1 cellular context compared by ENCODE assay signal in genomic region chr17:14297161-14297851, GRCh38.
TF ChIP-seq lines count a peak whose summit lies in the region.

No MANE protein-coding gene starts in this region.

TF ChIP-seq in HepG2, 621 proteins besides CTCF, POLR2A, EP300 and RAD21 (continued from another document and continues in another):
- no peak for TF ChIP-seq FUBP1 (CRISPR knock-in tag; IDR thresholded peaks at IDR 0.05; ENCODE audit: borderline replicate concordance)
- TF ChIP-seq DDIT3 (CRISPR knock-in tag; IDR thresholded peaks at IDR 0.05) = no peak
- no peak for TF ChIP-seq PHF20 (CRISPR knock-in tag; IDR thresholded peaks at IDR 0.05)
- TF ChIP-seq MBD4 (IDR thresholded peaks at IDR 0.05; ENCODE audit: borderline replicate concordance, low read length) = no peak
- peak; percentile 94 to 98 for TF ChIP-seq HMGXB4 (CRISPR knock-in tag; IDR thresholded peaks at IDR 0.05; ENCODE audit: borderline replicate concordance in 1 of 2, low read depth in 1 of 2)
- no peak for TF ChIP-seq ZNF567 (CRISPR knock-in tag; IDR thresholded peaks at IDR 0.05; ENCODE audit: borderline replicate concordance)
- no peak for TF ChIP-seq ZNF644 (CRISPR knock-in tag; IDR thresholded peaks at IDR 0.05; ENCODE audit: low read depth)
- no peak for TF ChIP-seq STAT6 (CRISPR knock-in tag; IDR thresholded peaks at IDR 0.05; ENCODE audit: borderline replicate concordance)
- no peak for TF ChIP-seq CHD4 (IDR thresholded peaks at IDR 0.05; ENCODE audit: borderline replicate concordance, low read length)
- peak; percentile 92 for TF ChIP-seq ZMYM2 (CRISPR knock-in tag; IDR thresholded peaks at IDR 0.05)
- no peak for TF ChIP-seq HNRNPH1 (optimal IDR thresholded peaks at IDR 0.05; ENCODE audit: low read depth, low read length)
- TF ChIP-seq MLX (CRISPR knock-in tag; IDR thresholded peaks at IDR 0.05) = no peak
- peak; percentile 28 for TF ChIP-seq IKZF4 (CRISPR knock-in tag; IDR thresholded peaks at IDR 0.05; ENCODE audit: borderline replicate concordance, low read depth, not compliant biosample characterization)
- TF ChIP-seq USF2 (IDR thresholded peaks at IDR 0.05; ENCODE audit: low read depth, low read length) = no peak
- TF ChIP-seq USF2 (CRISPR knock-in tag; IDR thresholded peaks at IDR 0.05; ENCODE audit: borderline replicate concordance) = no peak
- peak; percentile 86; the same call in 1 of the 2 replicates for TF ChIP-seq ZNF564 (CRISPR knock-in tag; IDR thresholded peaks at IDR 0.05)
- peak; percentile 88; the same call in 1 of the 2 replicates for TF ChIP-seq ZNF580 (CRISPR knock-in tag; IDR thresholded peaks at IDR 0.05; ENCODE audit: borderline replicate concordance, low read depth)
- no peak for TF ChIP-seq ZNF737 (CRISPR knock-in tag; IDR thresholded peaks at IDR 0.05; ENCODE audit: borderline replicate concordance)
- peak; percentile 68; the same call in 1 of the 2 replicates for TF ChIP-seq TFAP4 (IDR thresholded peaks at IDR 0.05; ENCODE audit: borderline replicate concordance, low read depth)
- TF ChIP-seq HES4 (CRISPR knock-in tag; IDR thresholded peaks at IDR 0.05; ENCODE audit: borderline replicate concordance) = no peak
- TF ChIP-seq SKIL (CRISPR knock-in tag; IDR thresholded peaks at IDR 0.05; ENCODE audit: borderline replicate concordance) = peak; percentile 17; the same call in 1 of the 2 replicates
- peak; percentile 48; the same call in 1 of the 2 replicates for TF ChIP-seq YEATS4 (CRISPR knock-in tag; IDR thresholded peaks at IDR 0.05; ENCODE audit: borderline replicate concordance)
- no peak for TF ChIP-seq ZNF121 (CRISPR knock-in tag; IDR thresholded peaks at IDR 0.05)
- TF ChIP-seq TFE3 (CRISPR knock-in tag; IDR thresholded peaks at IDR 0.05) = no peak
- TF ChIP-seq ZNF33B (CRISPR knock-in tag; IDR thresholded peaks at IDR 0.05) = no peak; the same call in 1 of the 2 replicates
- 0 out of 2 replicates have a peak, but pooled peaks have one; percentile 34 for TF ChIP-seq BATF2 (CRISPR knock-in tag; IDR thresholded peaks at IDR 0.05)
- no peak for TF ChIP-seq CBX5 (CRISPR knock-in tag; IDR thresholded peaks at IDR 0.05; ENCODE audit: borderline replicate concordance)
- peak; percentile 58; the same call in 1 of the 2 replicates for TF ChIP-seq RXRA (CRISPR knock-in tag; IDR thresholded peaks at IDR 0.05)
- no peak for TF ChIP-seq FOXO1 (CRISPR knock-in tag; IDR thresholded peaks at IDR 0.05)
- no peak for TF ChIP-seq ZNF749 (CRISPR knock-in tag; IDR thresholded peaks at IDR 0.05; ENCODE audit: borderline replicate concordance)
- TF ChIP-seq GATAD1 (CRISPR knock-in tag; IDR thresholded peaks at IDR 0.05) = no peak
- no peak for TF ChIP-seq JUN (CRISPR knock-in tag; IDR thresholded peaks at IDR 0.05)
- TF ChIP-seq ZNF414 (CRISPR knock-in tag; IDR thresholded peaks at IDR 0.05) = peak; percentile 40; the same call in 1 of the 2 replicates
- peak; percentile 79 for TF ChIP-seq ZNF609 (CRISPR knock-in tag; IDR thresholded peaks at IDR 0.05; ENCODE audit: borderline replicate concordance)
- no peak for TF ChIP-seq DR1 (CRISPR knock-in tag; IDR thresholded peaks at IDR 0.05)
- TF ChIP-seq ZNF282 (IDR thresholded peaks at IDR 0.05; ENCODE audit: partially characterized antibody) = no peak
